ENCODE assay signal across 8 cellular contexts in the genomic region with DNA sequence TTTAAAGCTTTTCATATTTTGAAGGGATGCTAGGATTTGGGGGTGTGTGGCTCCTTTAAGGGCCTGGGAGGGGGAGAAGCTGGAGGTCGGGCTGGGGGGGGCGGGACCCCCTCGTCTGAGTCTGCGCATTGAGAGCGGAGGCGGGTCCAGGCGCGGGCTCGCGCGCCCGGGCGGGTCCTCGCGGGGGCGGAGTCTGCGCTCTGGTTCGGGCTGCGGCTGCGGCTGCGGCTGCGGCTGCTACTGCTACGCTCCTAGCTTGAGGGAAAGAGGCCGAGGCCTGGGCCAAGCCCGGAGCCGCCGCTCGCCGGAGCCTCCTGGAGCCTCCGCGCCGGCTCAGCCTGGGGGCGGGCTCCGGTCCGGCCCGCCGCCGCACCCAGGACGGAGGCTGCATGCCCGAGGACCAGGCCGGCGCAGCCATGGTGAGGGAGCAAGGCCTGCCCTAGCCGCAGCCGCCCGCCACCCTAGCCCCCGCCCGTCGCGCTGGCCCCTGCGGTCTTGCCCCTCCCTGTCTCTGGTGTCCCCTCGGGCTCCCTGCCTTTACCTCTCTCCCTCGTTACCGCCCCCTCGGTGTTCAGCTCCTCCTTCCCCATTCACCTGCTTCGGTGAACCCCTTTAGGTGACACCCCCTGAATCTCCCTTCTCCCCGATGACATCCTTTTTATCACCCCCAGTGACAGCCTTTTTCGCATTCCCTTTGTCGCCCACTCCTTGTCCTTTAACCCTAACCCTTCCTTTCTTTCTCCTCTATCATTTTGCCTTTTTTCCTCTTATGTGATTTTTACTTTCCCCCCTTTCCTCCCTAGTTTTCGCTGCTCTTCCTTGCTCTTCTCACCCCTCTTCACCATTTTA. TPM values are rescaled to one million over a fixed set of nuclear protein-coding genes. Genes with fewer than 3 reads are reported as not detected.
DNase-seq lines count a peak whose midpoint lies in the region; ATAC-seq and TF ChIP-seq lines count a peak whose summit lies in the region.

A gene (plus strand): TSS at position 189 of the 849 bp plus-strand sequence. CDS start 201 bp downstream, at position 390.

- no peaks in the 10 kb centered on the region for H3K9me3 ChIP-seq in SK-N-SH

- H2AFZ ChIP-seq in SK-N-SH (ENCODE audit: low read depth) = peak within 1 kb of the TSS; percentile 95

- H3K4me2 ChIP-seq in SK-N-SH = peak within 1 kb of the TSS; percentile 88

- TF ChIP-seq CTCF in SK-N-SH (IDR thresholded peaks at IDR 0.05) (no peak), omental fat pad (IDR thresholded peaks at IDR 0.05) (no peak)

- no peaks in the 10 kb centered on the region for H3K36me3 ChIP-seq in SK-N-SH (replicated peaks in 1 of 2; ENCODE audit: control insufficient read depth in 1 of 2, insufficient read depth in 2 of 2, low read length in 1 of 2)

- POLR2A ChIA-PET in SK-N-SH (lab: Yijun Ruan, JAX) = interaction anchor here (0.6 to 1.0 kb wide), 5 partner anchors 11 to 387 kb away, joined by 3 read pairs; a partner anchor contains a TSS

- TF ChIP-seq RAD21 in SK-N-SH (IDR thresholded peaks at IDR 0.05; ENCODE audit: low read length) = no peak

- WGBS in SK-N-SH (ENCODE audit: low lambda C conversion rate) = 4% methylated on average over 22 of the region's 59 CpGs

- peak within 1 kb of the TSS; percentile 94 for H3K4me3 ChIP-seq in GM08714 (ENCODE audit: low read length)
- peak within 1 kb of the TSS; percentile 68 to 79 for H3K4me3 ChIP-seq in SK-N-SH (ENCODE audit: low read depth in 2 of 2, low read length in 1 of 2)

- CTCF ChIA-PET in SK-N-SH (lab: Yijun Ruan, JAX) = interaction anchor here (0.9 to 1.1 kb wide), 2 partner anchors 17 to 450 kb away, joined by 3 read pairs; no protein-coding TSS in a partner anchor

- H3K4me1 ChIP-seq in SK-N-SH (ENCODE audit: control insufficient read depth in 1 of 2, insufficient read depth in 2 of 2, low read depth in 1 of 2, low read length in 1 of 2) = peaks cover 0 to 4% of the 10 kb centered on the region in 2 experiments; a peak in 2 of 4 replicates

- DNase-seq in NCI-H1092 (lab: John Stamatoyannopoulos, UW) (peak; percentile 79), SK-N-SH (peak; percentile 100), globus pallidus (ENCODE audit: low spot score) (peak; percentile 82), omental fat pad (ENCODE audit: low spot score) (peak; percentile 66)
- peak; percentile 93 for DNase-seq in activated naive CD4-positive, alpha-beta T cell treated with anti-CD3 and anti-CD28 coated beads, Interleukin-2, amount 50 U/mL, for 16 hours

- H3F3A ChIP-seq in SK-N-SH (replicated peaks; ENCODE audit: insufficient read depth) = no peaks in the 10 kb centered on the region

- no peaks in the 10 kb centered on the region for H3K27me3 ChIP-seq in SK-N-SH (ENCODE audit: insufficient read depth)

- no peaks in the 10 kb centered on the region for H3K9me2 ChIP-seq in SK-N-SH

- no peak for TF ChIP-seq EP300 in SK-N-SH (IDR thresholded peaks at IDR 0.05; ENCODE audit: borderline replicate concordance in 1 of 2, low read depth in 1 of 2, low read length in 1 of 2)

- peak within 1 kb of the TSS; percentile 45 to 77 for H3K27ac ChIP-seq in SK-N-SH (ENCODE audit: low read depth in 2 of 2, low read length in 1 of 2)
- H3K27ac ChIP-seq in temporal lobe (ENCODE audit: low read depth, low read length) = no peak within 1 kb of the TSS

- peak; percentile 94 for ATAC-seq in HG02588 (IDR thresholded peaks at IDR 0.05; ENCODE audit: unreplicated experiment)
- ATAC-seq in omental fat pad (ENCODE audit: low FRiP score) = peak; percentile 96

- H3K79me2 ChIP-seq in SK-N-SH (ENCODE audit: insufficient read depth) = peaks cover 51% of the 10 kb centered on the region

- peaks cover 22% of the 10 kb centered on the region for H4K20me1 ChIP-seq in SK-N-SH (ENCODE audit: insufficient read depth)

- peak within 1 kb of the TSS; percentile 82 for H3K9ac ChIP-seq in SK-N-SH

TF ChIP-seq in SK-N-SH, 30 proteins besides CTCF, POLR2A, EP300 and RAD21:
- TF ChIP-seq NRF1 (IDR thresholded peaks at IDR 0.05; ENCODE audit: low read depth, low read length) = peak; percentile 73
- TF ChIP-seq POLR2AphosphoS5 (IDR thresholded peaks at IDR 0.05; ENCODE audit: low read depth, low read length) = peak; percentile 61
- no peak for TF ChIP-seq FOXJ3 (CRISPR knock-in tag; IDR thresholded peaks at IDR 0.05)
- peak; percentile 55; the same call in 1 of the 2 replicates for TF ChIP-seq MXI1 (IDR thresholded peaks at IDR 0.05; ENCODE audit: low read depth, low read length)
- TF ChIP-seq TAF1 (IDR thresholded peaks at IDR 0.05; ENCODE audit: borderline replicate concordance, low read depth, low read length) = peak; percentile 81
TF ChIP-seq in SK-N-SH: peak in this region for 4.

RNA-seq across cellular contexts. Expression of the gene that starts here (rescaled TPM):
- 5.8 and 8.6 TPM in 2 replicates for polyA plus RNA-seq in SK-N-SH (2012; rRNA removed)
- 7.0 and 7.7 TPM in 2 replicates for polyA plus RNA-seq in SK-N-SH (2012; cell fraction: cytosol; rRNA removed)
- polyA plus RNA-seq in SK-N-SH (2012; cell fraction: nucleus; rRNA removed) = 3.3 and 5.9 TPM in 2 replicates
- total RNA-seq in omental fat pad (10 to 100 TPM; 23.4 to 46.2 (median 42.1) TPM), temporal lobe (130 TPM)
